20 cellular contexts compared by ENCODE assay signal in genomic region chr1:77489910-77490309, GRCh38.
DNase-seq lines count a peak whose midpoint lies in the region; ATAC-seq, FAIRE-seq and TF ChIP-seq lines count a peak whose summit lies in the region.
"Had no signal": no experiment of that assay in that cellular context is flagged by ENCODE, and none has a peak within 500 bp of the region (broad histone marks: within the 10 kb centered on the region; RNA-seq: fewer than 3 reads in every experiment).

No MANE protein-coding gene starts in this region.

- FAIRE-seq in GM12891 (lab: Jason Lieb, UNC), result no peak
- FAIRE-seq: D721Med, TTC549 had no signal

- no peaks in the 10 kb centered on the region for H3K36me3 ChIP-seq in HUES48 (ENCODE audit: control insufficient read depth, insufficient read depth, low read length)
- H3K36me3 ChIP-seq: colonic mucosa, heart right ventricle, ovary had no signal

- peaks cover 20% of the 10 kb centered on the region for H3K4me1 ChIP-seq in HUES48 (ENCODE audit: control insufficient read depth, insufficient read depth, low read length)
- H3K4me1 ChIP-seq: colonic mucosa, heart right ventricle had no signal

- H3K27ac ChIP-seq in HUES48 (ENCODE audit: low read depth, low read length), result peak overlapping the region; percentile 51
- H3K27ac ChIP-seq in caudate nucleus (ENCODE audit: low read depth, low read length), result peak overlapping the region; percentile 71
- H3K27ac ChIP-seq: colonic mucosa, heart right ventricle, KMS-11, ovary had no signal

- H3K27me3 ChIP-seq in HUES48 (ENCODE audit: control insufficient read depth, insufficient read depth, low read length), result no peaks in the 10 kb centered on the region
- H3K27me3 ChIP-seq: colonic mucosa, heart right ventricle, ovary had no signal

- no peak for TF ChIP-seq POLR2A in GM12891 (IDR thresholded peaks at IDR 0.05; ENCODE audit: low read depth, low read length)

- H3K4me3 Mint-ChIP-seq in natural killer cell, result no peak overlapping the region
- H3K4me3 Mint-ChIP-seq: activated CD4-positive, alpha-beta memory T cell treated with anti-CD3 and anti-CD28 coated beads for 36 hours had no signal

- no peaks in the 10 kb centered on the region for H3K9me3 ChIP-seq in HUES48 (ENCODE audit: control insufficient read depth, insufficient read depth, low read length)
- H3K9me3 ChIP-seq: colonic mucosa, heart right ventricle, ovary had no signal

- ATAC-seq in natural killer cell (no peak), HG02763 (IDR thresholded peaks at IDR 0.05; ENCODE audit: unreplicated experiment) (no peak)
- ATAC-seq: heart right ventricle, left cardiac atrium had no signal

- peaks cover 17 to 23% of the 10 kb centered on the region in 2 donors for H3K4me1 Mint-ChIP-seq in natural killer cell

- no peaks in the 10 kb centered on the region for H3K36me3 Mint-ChIP-seq in natural killer cell
- H3K36me3 Mint-ChIP-seq: activated CD4-positive, alpha-beta memory T cell treated with anti-CD3 and anti-CD28 coated beads for 36 hours had no signal

- H3K9me3 Mint-ChIP-seq in natural killer cell, result no peaks in the 10 kb centered on the region
- H3K9me3 Mint-ChIP-seq: activated CD4-positive, alpha-beta memory T cell treated with anti-CD3 and anti-CD28 coated beads for 36 hours had no signal

- no peak overlapping the region for H3K27ac Mint-ChIP-seq in natural killer cell
- H3K27ac Mint-ChIP-seq: activated CD4-positive, alpha-beta memory T cell treated with anti-CD3 and anti-CD28 coated beads for 36 hours had no signal

- no peaks in the 10 kb centered on the region for H3K27me3 Mint-ChIP-seq in natural killer cell (ENCODE audit: low read depth in 2 of 2)
- H3K27me3 Mint-ChIP-seq: activated CD4-positive, alpha-beta memory T cell treated with anti-CD3 and anti-CD28 coated beads for 36 hours had no signal

- TF ChIP-seq CTCF in AG10803 (conservative IDR thresholded peaks at IDR 0.05; ENCODE audit: low read length) (no peak), natural killer cell (IDR thresholded peaks at IDR 0.05) (no peak)

- H3K9ac ChIP-seq in HUES48 (ENCODE audit: low read depth, low read length), result no peak overlapping the region
- H3K9ac ChIP-seq: KMS-11 had no signal

- intact Hi-C loops in natural killer cell (cut with micrococcal nuclease), result no loop called here

- H3K4me3 ChIP-seq in AG10803 (ENCODE audit: low read length) (no peak overlapping the region), HUES48 (ENCODE audit: low read depth, low read length) (no peak overlapping the region)
- H3K4me3 ChIP-seq: colonic mucosa, heart right ventricle, ovary, smooth muscle cell had no signal

- peak; percentile 88 for DNase-seq in AG10803 (ENCODE audit: low read depth)
- DNase-seq in caudate nucleus (lab: John Stamatoyannopoulos, UW), result no peak
- DNase-seq in kidney tubule cell (ENCODE audit: low spot score), result peak; percentile 38
- no peak for DNase-seq in GM12891 (ENCODE audit: insufficient read length, low spot score)
- DNase-seq in natural killer cell, result no peak
- no peak for DNase-seq in CD1c-positive myeloid dendritic cell (ENCODE audit: extremely low spot score)
- DNase-seq: ACHN; activated CD4-positive, alpha-beta memory T cell treated with anti-CD3 and anti-CD28 coated beads for 36 hours; colonic mucosa; heart right ventricle; left cardiac atrium; NCI-H446; ovary; stimulated activated naive CD4-positive, alpha-beta T cell treated with Interleukin-2 at 50 U/mL for 16 hours had no signal

TF ChIP-seq in GM12891, 5 proteins besides CTCF, POLR2A, EP300 and RAD21:
- TF ChIP-seq PAX5 (IDR thresholded peaks at IDR 0.05; ENCODE audit: insufficient read depth, low read length, severe bottlenecking) (no peak), POLR2AphosphoS5 (IDR thresholded peaks at IDR 0.05; ENCODE audit: low read depth, low read length) (no peak), TAF1 (IDR thresholded peaks at IDR 0.05; ENCODE audit: low read depth, low read length) (no peak), SPI1 (IDR thresholded peaks at IDR 0.05; ENCODE audit: low read depth, low read length) (no peak), POU2F2 (IDR thresholded peaks at IDR 0.05; ENCODE audit: low read depth, low read length) (no peak)

Comparison
In these comparisons a context has a peak if more than half of its experiments do, and no peak if none do; other contexts are left out.
1. DNase-seq: peak in AG10803 (single experiment) and kidney tubule cell (single experiment); none in caudate nucleus (0 of 61), GM12891 (single experiment), natural killer cell (single experiment) and CD1c-positive myeloid dendritic cell (single experiment).